In the genomic region with DNA sequence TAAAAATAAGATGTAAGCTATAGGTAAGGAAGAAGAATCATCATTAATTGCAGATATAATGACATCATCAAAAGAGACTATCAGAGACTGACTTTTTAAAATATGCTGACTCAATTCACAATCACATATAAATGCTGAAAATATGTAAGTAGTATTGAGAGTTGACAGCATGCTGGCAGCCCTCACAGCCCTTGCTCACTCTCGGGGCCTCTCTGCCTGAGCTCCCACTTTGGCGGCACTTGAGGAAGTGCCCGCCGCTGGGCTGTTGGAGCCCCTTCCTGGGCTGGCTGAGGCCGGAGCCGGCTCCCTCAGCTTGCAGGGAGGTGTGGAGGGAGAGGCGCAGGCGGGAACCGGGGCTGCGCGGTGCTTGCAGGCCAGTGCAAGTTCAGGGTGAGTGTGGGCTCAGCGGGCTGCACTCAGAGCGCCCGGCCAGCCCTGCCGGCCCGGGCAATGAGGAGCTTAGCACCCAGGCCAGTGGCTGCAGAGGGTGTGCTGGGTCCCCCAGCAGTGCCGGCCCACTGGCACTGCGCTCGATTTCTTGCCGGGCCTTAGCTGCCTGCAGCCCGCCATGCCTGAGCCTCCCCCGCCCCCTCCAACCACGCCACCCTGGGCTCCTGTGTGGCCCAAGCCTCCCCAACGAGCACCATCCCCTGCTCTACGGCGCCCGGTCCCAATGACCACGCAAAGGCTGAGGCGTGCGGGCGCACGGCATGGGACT, we compare ENCODE assay signal across 14 cellular contexts.
"Had no signal": no experiment of that assay in that cellular context is flagged by ENCODE, and none has a peak within 500 bp of the region (broad histone marks: within the 10 kb centered on the region; RNA-seq: fewer than 3 reads in every experiment).

No MANE protein-coding gene starts in this region.

- H3K4me3 ChIP-seq: breast epithelium, esophagus muscularis mucosa had no signal

- H3K27ac Mint-ChIP-seq: activated naive CD4-positive, alpha-beta T cell treated with anti-CD3 and anti-CD28 coated beads, Interleukin-2, amount 50 U/mL, for 24 hours; nephron; T-helper 2 cell treated with Interferon-gamma antibody and Interleukin-4, amounts not matched to agents 5 μg/mL and 100 μg/mL, for 36 hours had no signal

- H3K9me3 ChIP-seq: esophagus muscularis mucosa had no signal

- ATAC-seq: left lobe of liver; stimulated activated effector memory CD8-positive, alpha-beta T cell treated with anti-CD3 and anti-CD28 coated beads, Interleukin-12 subunit alpha, Interleukin-12 subunit beta, amount 100 ng/mL, for 72 hours had no signal

- H3K36me3 ChIP-seq: breast epithelium, esophagus muscularis mucosa had no signal

- H3K27ac ChIP-seq: breast epithelium, esophagus muscularis mucosa had no signal

- DNase-seq: activated CD4-positive, alpha-beta T cell treated with anti-CD3 and anti-CD28 coated beads, Interleukin-2, amount 50 U/mL, for 4 hours; activated CD4-positive, CD25-positive, alpha-beta regulatory T cell treated with anti-CD3 and anti-CD28 coated beads, Interleukin-2, amount 50 U/mL, for 72 hours; activated effector memory CD4-positive, alpha-beta T cell treated with Interleukin-2 at 50 U/mL for 16 hours; activated T-cell treated with anti-CD3 and anti-CD28 coated beads, Interleukin-2, amount 50 U/mL, for 1 hour; glutamatergic neuron; mesenchymal stem cell; SW 1271 had no signal

- H3K27me3 ChIP-seq: breast epithelium, esophagus muscularis mucosa had no signal

- H3K36me3 Mint-ChIP-seq: stimulated activated effector memory CD8-positive, alpha-beta T cell treated with anti-CD3 and anti-CD28 coated beads, Interleukin-12 subunit alpha, Interleukin-12 subunit beta, amount 100 ng/mL, for 72 hours had no signal
